ENCODE assay signal across 24 cellular contexts in the genomic region with DNA sequence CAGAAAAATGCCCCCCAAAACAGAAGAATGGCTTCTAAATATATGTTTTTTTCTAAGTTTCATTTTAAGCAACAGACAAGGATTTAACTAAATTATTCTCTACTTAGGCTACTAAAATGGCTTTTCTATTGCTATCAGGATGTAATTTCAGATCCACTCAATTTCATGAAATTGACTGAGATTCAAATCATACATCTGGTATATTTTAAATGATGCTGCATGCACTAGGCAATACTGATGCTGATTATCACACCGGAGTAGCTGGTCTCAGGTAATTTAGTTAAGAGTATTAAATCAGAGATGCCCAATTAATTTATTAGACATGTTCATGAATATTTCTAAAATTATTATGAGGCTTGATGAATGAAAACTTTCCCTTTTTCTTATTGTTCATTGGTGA.
"Had no signal": no experiment of that assay in that cellular context is flagged by ENCODE, and none has a peak within 500 bp of the region (broad histone marks: within the 10 kb centered on the region; RNA-seq: fewer than 3 reads in every experiment).

No MANE protein-coding gene starts in this region.

- H3K27ac ChIP-seq: colonic mucosa, coronary artery, epithelial cell of prostate, esophagus muscularis mucosa, esophagus squamous epithelium, foreskin keratinocyte, gastrocnemius medialis, gastroesophageal sphincter, heart left ventricle, heart right ventricle, hepatocyte had no signal

- H3K4me3 ChIP-seq: colonic mucosa, coronary artery, dorsolateral prefrontal cortex, esophagus muscularis mucosa, esophagus squamous epithelium, gastrocnemius medialis, gastroesophageal sphincter, heart left ventricle, heart right ventricle, hepatocyte had no signal

- H3K79me2 ChIP-seq: hepatocyte had no signal

- H3K9me3 ChIP-seq: colonic mucosa, esophagus muscularis mucosa, esophagus squamous epithelium, gastrocnemius medialis, gastroesophageal sphincter, heart left ventricle, heart right ventricle had no signal

- ATAC-seq: effector memory CD8-positive, alpha-beta T cell; esophagus mucosa; foreskin keratinocyte; gastrocnemius medialis; gastroesophageal sphincter; heart left ventricle; heart right ventricle had no signal

- H3K4me2 ChIP-seq: hepatocyte had no signal

- DNase-seq: colonic mucosa; cortex of kidney; dermis blood vessel endothelial cell; dorsolateral prefrontal cortex; effector CD4-positive, alpha-beta T cell; effector CD8-positive, alpha-beta T cell; effector memory CD4-positive, alpha-beta T cell; effector memory CD8-positive, alpha-beta T cell; endodermal cell; erythroblast; esophagus squamous epithelium; foreskin fibroblast; foreskin keratinocyte; foreskin melanocyte; gastrocnemius medialis; glutamatergic neuron; heart left ventricle; heart right ventricle had no signal

- H3K27me3 ChIP-seq: colonic mucosa, dorsolateral prefrontal cortex, esophagus muscularis mucosa, esophagus squamous epithelium, foreskin keratinocyte, gastrocnemius medialis, gastroesophageal sphincter, hepatocyte had no signal

- H3K4me1 ChIP-seq: colonic mucosa, esophagus muscularis mucosa, esophagus squamous epithelium, foreskin keratinocyte, gastrocnemius medialis, gastroesophageal sphincter, heart left ventricle, heart right ventricle had no signal

- H3K36me3 ChIP-seq: colonic mucosa, esophagus muscularis mucosa, esophagus squamous epithelium, gastrocnemius medialis, gastroesophageal sphincter, heart left ventricle, heart right ventricle had no signal

- H2AFZ ChIP-seq: hepatocyte had no signal
